In genomic region chr12:102643871-102644551, GRCh38 we compare ENCODE assay signal across 27 cellular contexts.
"Had no signal": no experiment of that assay in that cellular context is flagged by ENCODE, and none has a peak within 500 bp of the region (broad histone marks: within the 10 kb centered on the region; RNA-seq: fewer than 3 reads in every experiment).

No MANE protein-coding gene starts in this region.

- ATAC-seq: activated T-cell treated with anti-CD3 and anti-CD28 coated beads, Interleukin-2, amount 50 U/mL, for 4 hours; Panc1; Right ventricle myocardium inferior; T-cell had no signal

- H3K4me1 Mint-ChIP-seq: activated CD4-positive, alpha-beta T cell treated with anti-CD3 and anti-CD28 coated beads, Interleukin-2, amount 10 ng/mL, durations not matched to agents 7 days and 5 days; brain; central memory CD8-positive, alpha-beta T cell; T-cell had no signal

- H3K27me3 ChIP-seq: MG63 had no signal

- H3K36me3 ChIP-seq: MG63 had no signal

- H3K36me3 Mint-ChIP-seq: activated CD4-positive, alpha-beta memory T cell treated with anti-CD3 and anti-CD28 coated beads for 36 hours; activated naive CD8-positive, alpha-beta T cell; brain; T-cell had no signal

- H3K27ac Mint-ChIP-seq: activated CD4-positive, alpha-beta memory T cell treated with anti-CD3 and anti-CD28 coated beads for 36 hours; activated CD4-positive, alpha-beta T cell treated with anti-CD3 and anti-CD28 coated beads, Interleukin-2, amount 10 ng/mL, durations not matched to agents 7 days and 5 days; activated naive CD4-positive, alpha-beta T cell treated with anti-CD3 and anti-CD28 coated beads for 36 hours; activated naive CD8-positive, alpha-beta T cell; brain; T-cell had no signal

- H3K27ac ChIP-seq: SK-N-MC had no signal

- DNase-seq: activated CD4-positive, alpha-beta memory T cell treated with anti-CD3 and anti-CD28 coated beads for 36 hours; activated CD4-positive, alpha-beta T cell treated with anti-CD3 and anti-CD28 coated beads, Interleukin-2, amount 10 ng/mL, durations not matched to agents 7 days and 5 days; activated CD4-positive, CD25-positive, alpha-beta regulatory T cell; activated CD8-positive, alpha-beta memory T cell treated with anti-CD3 and anti-CD28 coated beads for 24 hours; activated effector memory CD4-positive, alpha-beta T cell treated with anti-CD3 and anti-CD28 coated beads, Interleukin-2, amount 50 U/mL, for 16 hours; activated naive CD4-positive, alpha-beta T cell treated with anti-CD3 and anti-CD28 coated beads for 36 hours; activated T-cell treated with anti-CD3 and anti-CD28 coated beads, Interleukin-2, amount 50 U/mL, for 4 hours; amygdala; MG63; MV-4-11; NCI-H1105; NCI-H1436; NCI-H1694 treated with DMSO at 0.1 percent for 48 hours; NCI-H2081; NCI-H524; RPMI8226; T-cell; T-helper 2 cell; T1000 had no signal

- H3K4me3 ChIP-seq: MG63, SK-N-MC had no signal

- H3K9me3 Mint-ChIP-seq: activated CD4-positive, alpha-beta T cell treated with anti-CD3 and anti-CD28 coated beads, Interleukin-2, amount 10 ng/mL, durations not matched to agents 7 days and 5 days had no signal

- H3K27me3 Mint-ChIP-seq: activated CD4-positive, alpha-beta memory T cell treated with anti-CD3 and anti-CD28 coated beads for 36 hours; activated CD4-positive, alpha-beta T cell treated with anti-CD3 and anti-CD28 coated beads, Interleukin-2, amount 10 ng/mL, durations not matched to agents 7 days and 5 days; activated naive CD8-positive, alpha-beta T cell; central memory CD8-positive, alpha-beta T cell; T-cell had no signal

- FAIRE-seq: astrocyte, TTC549 had no signal

- H3K4me3 Mint-ChIP-seq: activated CD4-positive, alpha-beta memory T cell treated with anti-CD3 and anti-CD28 coated beads for 36 hours; activated CD4-positive, alpha-beta T cell treated with anti-CD3 and anti-CD28 coated beads, Interleukin-2, amount 10 ng/mL, durations not matched to agents 7 days and 5 days; activated naive CD4-positive, alpha-beta T cell treated with anti-CD3 and anti-CD28 coated beads for 36 hours; activated naive CD8-positive, alpha-beta T cell; activated T-cell treated with anti-CD3 and anti-CD28 coated beads, Interleukin-2, amount 50 U/mL, for 4 hours; brain; central memory CD8-positive, alpha-beta T cell; T-cell had no signal

- H3K9me3 ChIP-seq: MG63 had no signal
